Comparison of ENCODE assay signal across 1 cellular context in the genomic region with DNA sequence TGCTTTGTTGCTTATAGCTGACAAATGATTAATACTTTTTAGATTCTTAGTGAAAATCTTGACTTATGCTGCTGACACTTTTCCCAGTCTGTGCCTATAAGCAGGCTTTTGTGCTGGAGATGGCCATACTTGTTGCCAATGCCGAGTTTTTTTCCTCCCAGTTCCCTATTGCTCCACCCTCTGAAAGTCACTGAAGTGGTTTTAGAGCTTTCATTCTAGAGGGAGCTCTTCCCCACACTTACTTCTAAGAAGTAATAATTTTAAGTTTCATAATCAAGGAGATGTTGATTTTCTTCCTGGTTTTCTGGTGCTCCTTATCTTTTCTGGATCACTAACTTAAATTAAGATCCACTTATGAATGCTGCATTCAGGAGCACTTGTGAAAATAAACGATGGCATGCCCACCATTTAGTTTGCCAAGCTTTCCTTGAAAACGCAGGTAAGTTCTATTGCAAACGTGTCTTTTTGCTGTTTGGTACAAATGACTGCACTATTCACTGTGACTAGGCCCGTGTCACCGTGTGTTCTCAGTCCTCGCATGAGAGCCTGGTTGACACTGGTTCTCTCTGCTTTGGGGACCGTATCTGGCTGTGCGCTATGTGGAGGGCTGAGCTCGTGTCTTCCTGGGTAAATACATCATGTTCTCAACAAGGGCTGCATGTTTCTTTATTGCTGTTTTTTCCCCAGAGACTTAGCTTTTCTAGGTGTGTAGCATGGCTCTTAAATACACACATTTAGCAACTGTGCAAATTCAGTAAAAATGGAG.
TF ChIP-seq lines count a peak whose summit lies in the region.

No MANE protein-coding gene starts in this region.

TF ChIP-seq in GM23338, 12 proteins besides CTCF, POLR2A, EP300 and RAD21 (continued from another document):
- TF ChIP-seq ZNF462 (CRISPR knock-in tag; IDR thresholded peaks at IDR 0.05), result no peak
- TF ChIP-seq EZH2 (IDR thresholded peaks at IDR 0.05; ENCODE audit: low read depth, unreplicated experiment), result no peak
- no peak for TF ChIP-seq POLR2AphosphoS5 (IDR thresholded peaks at IDR 0.05; ENCODE audit: low read depth)
- TF ChIP-seq REST (IDR thresholded peaks at IDR 0.05; ENCODE audit: unreplicated experiment), result no peak
- TF ChIP-seq EZH2phosphoT487 (IDR thresholded peaks at IDR 0.05; ENCODE audit: unreplicated experiment), result no peak
- TF ChIP-seq ZNF331 (CRISPR knock-in tag; IDR thresholded peaks at IDR 0.05; ENCODE audit: low read depth), result no peak
- no peak for TF ChIP-seq JUNB (IDR thresholded peaks at IDR 0.05; ENCODE audit: unreplicated experiment)
